8 cellular contexts compared by ENCODE assay signal in genomic region chr3:48088056-48088748, GRCh38.
DNase-seq lines count a peak whose midpoint lies in the region; ATAC-seq and TF ChIP-seq lines count a peak whose summit lies in the region.

No MANE protein-coding gene starts in this region.

- peak overlapping the region; percentile 72 to 93 (median 90) for H3K4me3 ChIP-seq in right lobe of liver

- H3K27ac ChIP-seq in right lobe of liver (peak overlapping the region; percentile 74 to 92 (median 84)), temporal lobe (ENCODE audit: low read depth, low read length) (peak overlapping the region; percentile 85)

- H3K27me3 ChIP-seq in right lobe of liver = no peaks in the 10 kb centered on the region

- ATAC-seq in HG02884 (IDR thresholded peaks at IDR 0.05; ENCODE audit: unreplicated experiment) (peak; percentile 24), right lobe of liver (peak in 3 of 4 donors; percentile 1 to 8 (median 4)), HG03469 (IDR thresholded peaks at IDR 0.05; ENCODE audit: unreplicated experiment) (no peak)

- TF ChIP-seq CTCF in chondrocyte (IDR thresholded peaks at IDR 0.05) = peak; percentile 5
- no peak for TF ChIP-seq CTCF in right lobe of liver (IDR thresholded peaks at IDR 0.05)

- H3K4me1 ChIP-seq in right lobe of liver = peaks cover 0 to 34% (median 13%) of the 10 kb centered on the region in 4 donors

- H3K4me3 Mint-ChIP-seq in chondrocyte (ENCODE audit: unreplicated experiment) = peak overlapping the region; percentile 97

- H3K9me3 Mint-ChIP-seq in chondrocyte (ENCODE audit: low read depth) = no peaks in the 10 kb centered on the region

- intact Hi-C loops in right lobe of liver (cut with DNase I) = no loop called here

- peaks cover 47% of the 10 kb centered on the region for H3K4me1 Mint-ChIP-seq in chondrocyte (ENCODE audit: low read depth)

- H3K27me3 Mint-ChIP-seq in chondrocyte (ENCODE audit: low read depth) = no peaks in the 10 kb centered on the region

- H3K36me3 ChIP-seq in right lobe of liver = no peaks in the 10 kb centered on the region

- in situ Hi-C loops in SK-MEL-5 (cut with HindIII; ENCODE audit: low pct_unique_long_range_greater_than_20kb, low sequenced_read_pairs) = no loop called here

- 0% methylated on average over 17 of the region's 40 CpGs for WGBS in right lobe of liver (ENCODE audit: insufficient coverage, low coverage, low lambda C conversion rate, missing lambda C conversion rate)

- H3K9me3 ChIP-seq in right lobe of liver = no peaks in the 10 kb centered on the region

- peaks cover 2% of the 10 kb centered on the region for H3K36me3 Mint-ChIP-seq in chondrocyte (ENCODE audit: low read depth)

- no peak for TF ChIP-seq POLR2A in right lobe of liver (IDR thresholded peaks at IDR 0.05)

- peak in 2 of 3 donors; percentile 1 to 9 for DNase-seq in stimulated activated CD4-positive, alpha-beta T cell treated with anti-CD3 and anti-CD28 coated beads, Interleukin-12 subunit alpha, Interleukin-12 subunit beta, amount 100 ng/mL, for 48 hours (ENCODE audit: low read depth in 2 of 3, low spot score in 1 of 3)
- no peak for DNase-seq in stimulated activated CD4-positive, alpha-beta T cell treated with anti-CD3 and anti-CD28 coated beads, Interleukin-4, amount 100 ng/mL, for 24 hours
- DNase-seq in SK-MEL-5 (ENCODE audit: low read depth, low spot score) (peak; percentile 26), chondrocyte (ENCODE audit: low spot score) (no peak), right lobe of liver (no peak)

- peak overlapping the region; percentile 97 for H3K27ac Mint-ChIP-seq in chondrocyte (ENCODE audit: unreplicated experiment)

Comparison
In these comparisons a context has a peak if more than half of its experiments do, and no peak if none do; other contexts are left out.
1. DNase-seq: peak in stimulated activated CD4-positive, alpha-beta T cell treated with anti-CD3 and anti-CD28 coated beads, Interleukin-12 subunit alpha, Interleukin-12 subunit beta, amount 100 ng/mL, for 48 hours (2 of 3) and SK-MEL-5 (single experiment); none in stimulated activated CD4-positive, alpha-beta T cell treated with anti-CD3 and anti-CD28 coated beads, Interleukin-4, amount 100 ng/mL, for 24 hours (single experiment), chondrocyte (single experiment) and right lobe of liver (0 of 3).